33 cellular contexts compared by ENCODE assay signal in the genomic region with DNA sequence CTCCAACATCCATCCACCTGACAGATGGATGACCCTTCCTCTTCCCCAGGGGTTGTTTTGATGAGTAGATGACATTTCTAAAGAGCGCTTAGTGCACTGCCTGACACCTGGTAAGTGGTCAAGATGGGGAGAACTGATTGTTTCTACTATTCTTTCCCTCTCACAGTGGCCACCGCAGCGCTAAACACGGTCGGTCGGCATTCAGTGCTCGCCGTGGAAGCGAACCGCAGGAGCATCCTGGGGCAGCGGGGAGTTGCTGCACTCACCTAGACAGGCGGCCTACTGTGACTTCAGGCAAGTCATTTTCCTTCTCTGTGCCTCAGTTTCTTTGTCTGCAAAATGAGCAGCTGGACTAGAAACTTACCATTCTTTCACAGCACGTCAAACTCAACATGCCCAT. TPM values are rescaled to one million over a fixed set of nuclear protein-coding genes. Genes with fewer than 3 reads are reported as not detected.
"Had no signal": no experiment of that assay in that cellular context is flagged by ENCODE, and none has a peak within 500 bp of the region (broad histone marks: within the 10 kb centered on the region; RNA-seq: fewer than 3 reads in every experiment).

No MANE protein-coding gene starts in this region.

- DNase-seq: activated B cell treated with CpG ODN at 0.5 μM for 24 hours; activated CD4-positive, alpha-beta memory T cell treated with anti-CD3 and anti-CD28 coated beads for 36 hours; activated CD4-positive, alpha-beta T cell treated with anti-CD3 and anti-CD28 coated beads for 4 hours; activated CD4-positive, alpha-beta T cell treated with anti-CD3 and anti-CD28 coated beads, Interleukin-2, amount 50 U/mL, for 1 hour; activated CD4-positive, alpha-beta T cell treated with anti-CD3 and anti-CD28 coated beads, Interleukin-2, amount 50 U/mL, for 4 hours; activated CD4-positive, CD25-positive, alpha-beta regulatory T cell treated with anti-CD3 and anti-CD28 coated beads, Interleukin-2, amount 50 U/mL, for 72 hours; activated CD8-positive, alpha-beta memory T cell treated with anti-CD3 and anti-CD28 coated beads, Interleukin-2, amount 50 U/mL, for 4 hours; activated CD8-positive, alpha-beta T cell treated with anti-CD3 and anti-CD28 coated beads for 36 hours; activated effector memory CD4-positive, alpha-beta T cell treated with Interleukin-2 at 50 U/mL for 16 hours; activated gamma-delta T cell; activated naive CD4-positive, alpha-beta T cell treated with anti-CD3 and anti-CD28 coated beads, Interleukin-2, amount 10 ng/mL, durations not matched to agents 7 days and 5 days; activated naive CD4-positive, alpha-beta T cell treated with Interleukin-2 at 50 U/mL for 16 hours; activated naive CD8-positive, alpha-beta T cell treated with anti-CD3 and anti-CD28 coated beads, Interleukin-2, amount 10 ng/mL, durations not matched to agents 7 days and 5 days; activated naive CD8-positive, alpha-beta T cell treated with anti-CD3 and anti-CD28 coated beads, Interleukin-2, amount 50 U/mL, for 24 hours; activated T-cell treated with anti-CD3 and anti-CD28 coated beads for 4 hours; activated T-cell treated with anti-CD3 and anti-CD28 coated beads, Interleukin-2, amount 50 U/mL, for 1 hour; activated T-cell treated with anti-CD3 and anti-CD28 coated beads, Interleukin-2, amount 50 U/mL, for 4 hours; activated T-cell treated with anti-CD3 and anti-CD28 coated beads, Interleukin-2, amount 50 U/mL, for 72 hours; amygdala; anterior cingulate cortex; central memory CD4-positive, alpha-beta T cell; T-helper 1 cell; T-helper 2 cell; T-helper 9 cell had no signal

- H3K27me3 ChIP-seq: ascending aorta, cardiac muscle cell had no signal

- FAIRE-seq: bronchial epithelial cell, TTC549 had no signal

- H3K36me3 ChIP-seq: ascending aorta, cardiac muscle cell had no signal

- ATAC-seq: activated CD8-positive, alpha-beta T cell treated with anti-CD3 and anti-CD28 coated beads for 36 hours; activated naive CD8-positive, alpha-beta T cell treated with anti-CD3 and anti-CD28 coated beads, Interleukin-2, amount 50 U/mL, for 24 hours; activated T-cell treated with anti-CD3 and anti-CD28 coated beads, Interleukin-2, amount 50 U/mL, for 4 hours; activated T-cell treated with anti-CD3 and anti-CD28 coated beads, Interleukin-2, amount 50 U/mL, for 72 hours had no signal

- H3K4me3 ChIP-seq: ascending aorta, cardiac muscle cell had no signal

- H3K27ac ChIP-seq: ascending aorta, cardiac muscle cell, VCaP had no signal

- H3K9me3 ChIP-seq: ascending aorta had no signal

RNA-seq across cellular contexts. Expression of gene BEST1, which starts 5.0 kb away (rescaled TPM):
- total RNA-seq: activated CD4-positive, alpha-beta T cell treated with anti-CD3 and anti-CD28 coated beads, Interleukin-2, amount 10 ng/mL, durations not matched to agents 24 days and 14 days; activated CD8-positive, alpha-beta memory T cell treated with anti-CD3 and anti-CD28 coated beads for 36 hours; activated T-cell treated with anti-CD3 and anti-CD28 coated beads, Interleukin-2, amount 50 U/mL, for 4 hours; activated T-helper 1 cell treated with anti-CD3 and anti-CD28 coated beads, Interleukin-12 subunit alpha, Interleukin-12 subunit beta, Interleukin-2, Interleukin-4 antibody, amounts not matched to agents 30 ng/mL and 10 ng/mL and 1 ng/mL, durations not matched to agents 14 hours and 24 hours and 36 hours; activated T-helper 2 cell treated with anti-CD3 and anti-CD28 coated beads, Interferon-gamma antibody, Interleukin-2, Interleukin-4, amounts not matched to agents 10 μg/mL and 5 μg/mL and 100 μg/mL, durations not matched to agents 14 hours and 24 hours and 36 hours had no signal

RNA-seq across cellular contexts. Expression of gene RAB3IL1, which starts 27.8 kb away (rescaled TPM):
- total RNA-seq: activated B cell treated with CpG ODN at 0.5 μM for 24 hours; activated CD8-positive, alpha-beta memory T cell treated with anti-CD3 and anti-CD28 coated beads for 36 hours; activated CD8-positive, alpha-beta T cell treated with anti-CD3 and anti-CD28 coated beads for 36 hours; activated T-helper 2 cell treated with anti-CD3 and anti-CD28 coated beads, Interferon-gamma antibody, Interleukin-2, Interleukin-4, amounts not matched to agents 10 μg/mL and 5 μg/mL and 100 μg/mL, durations not matched to agents 14 hours and 24 hours and 36 hours had no signal
